ENCODE assay signal across 13 cellular contexts in the genomic region with DNA sequence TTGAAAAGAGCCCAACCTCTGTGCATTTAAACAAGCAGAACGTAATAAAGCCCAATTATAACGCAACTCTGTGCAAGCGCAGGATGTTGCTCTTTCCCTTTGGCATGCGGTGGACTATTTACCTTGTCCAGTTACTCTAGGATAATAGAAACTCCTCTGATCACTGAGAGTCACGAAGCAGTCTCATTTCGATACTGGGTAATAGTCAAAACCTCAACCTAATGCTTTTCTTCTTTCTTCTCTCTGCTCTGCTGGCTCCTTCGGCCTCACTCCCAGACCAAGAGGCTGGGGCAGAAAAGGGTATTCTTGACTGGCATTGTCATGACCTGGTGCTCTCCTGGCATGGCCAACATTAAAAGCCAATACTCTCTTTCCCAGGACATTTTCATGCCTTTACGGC.
A peak's percentile ranks its signal among the peaks of the same experiment; 100 is the strongest.
DNase-seq lines count a peak whose midpoint lies in the region; ATAC-seq lines count a peak whose summit lies in the region.
"Had no signal": no experiment of that assay in that cellular context is flagged by ENCODE, and none has a peak within 500 bp of the region (broad histone marks: within the 10 kb centered on the region; RNA-seq: fewer than 3 reads in every experiment).

No MANE protein-coding gene starts in this region.

- ATAC-seq in GM18519 (IDR thresholded peaks at IDR 0.05; ENCODE audit: low FRiP score, unreplicated experiment) (peak; percentile 82), GM21360 (IDR thresholded peaks at IDR 0.05; ENCODE audit: unreplicated experiment) (peak; percentile 85), HG02884 (IDR thresholded peaks at IDR 0.05; ENCODE audit: unreplicated experiment) (peak; percentile 80), HG03521 (IDR thresholded peaks at IDR 0.05; ENCODE audit: unreplicated experiment) (peak; percentile 77)

- DNase-seq in MV-4-11 (lab: John Stamatoyannopoulos, UW) (no peak), superior temporal gyrus (ENCODE audit: extremely low spot score) (no peak), NCI-H524 treated with DMSO at 0.1 percent for 48 hours (lab: John Stamatoyannopoulos, UW) (no peak)
- DNase-seq in NK-92 treated with Interleukin-12 subunit alpha and Interleukin-12 subunit beta, amount 100 ng/mL, for 24 hours (lab: John Stamatoyannopoulos, UW), result no peak
- DNase-seq: activated T-cell treated with anti-CD3 and anti-CD28 coated beads for 4 hours; amniotic stem cell; NCI-H226; Right ventricle myocardium superior; stimulated activated CD4-positive, alpha-beta T cell treated with anti-CD3 and anti-CD28 coated beads, Interleukin-15, amount 100 ng/mL, for 24 hours had no signal
